Comparison of ENCODE assay signal across 8 cellular contexts in the genomic region with DNA sequence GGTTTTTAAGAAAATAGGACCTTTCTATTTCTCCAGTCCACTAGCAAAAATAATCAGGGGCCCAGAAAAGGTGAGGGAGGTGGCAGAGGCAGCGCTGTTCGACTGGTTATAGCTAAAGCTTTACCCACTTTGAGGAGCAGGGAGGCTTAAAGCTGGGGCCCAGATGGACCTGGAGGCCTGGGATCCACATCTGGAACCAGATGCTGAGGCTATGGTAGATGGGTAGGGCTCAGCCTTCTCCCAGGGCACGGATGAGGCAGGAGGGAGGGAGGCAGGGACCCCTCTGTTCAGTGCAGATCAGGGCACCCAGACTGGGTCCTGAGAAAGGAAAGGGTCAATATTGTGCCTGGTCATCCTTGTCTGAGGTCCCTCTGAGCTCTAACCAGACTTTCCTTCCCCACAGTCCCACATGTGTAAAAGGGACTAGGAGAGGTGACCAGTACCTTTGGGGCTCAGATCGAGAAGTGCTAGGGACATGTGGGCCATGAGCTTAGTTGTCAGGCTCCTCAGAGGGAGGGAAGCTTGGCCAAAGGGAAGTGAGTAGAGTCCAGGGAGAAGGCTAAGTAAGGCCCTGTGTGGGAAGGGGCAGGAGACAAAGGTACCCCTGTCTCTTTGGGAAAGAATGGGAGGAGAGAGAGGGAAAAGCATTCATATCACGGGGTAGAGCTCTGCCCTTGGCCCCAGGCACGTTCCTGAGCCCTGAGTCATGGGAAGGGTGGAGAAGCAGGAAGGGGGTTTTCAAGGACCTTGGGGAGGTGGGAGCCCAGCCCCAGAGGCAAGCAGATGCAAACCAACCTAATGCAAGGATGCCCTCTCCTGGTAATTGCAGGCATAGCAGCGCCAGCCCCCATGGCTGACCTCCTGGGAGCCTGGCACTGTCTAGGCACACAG. TPM values are rescaled to one million over a fixed set of nuclear protein-coding genes. Genes with fewer than 3 reads are reported as not detected.
A peak's percentile ranks its signal among the peaks of the same experiment; 100 is the strongest.
DNase-seq lines count a peak whose midpoint lies in the region; ATAC-seq and TF ChIP-seq lines count a peak whose summit lies in the region.

No MANE protein-coding gene starts in this region.

- no CpG with 5 or more reads among the region's 7 CpGs for WGBS in neuronal stem cell (ENCODE audit: extremely low coverage in 2 of 2, insufficient read length in 2 of 2, insufficient replicate concordance in 1 of 2), 2 donors

- H3K9ac ChIP-seq in neuronal stem cell (ENCODE audit: low read depth, low read length, poor library complexity) (no peak overlapping the region), subcutaneous abdominal adipose tissue (ENCODE audit: low read length in 5 of 5) (peak overlapping the region; percentile 48 to 86 (median 70))

- H3K14ac ChIP-seq in neuronal stem cell (ENCODE audit: low read length): no peak overlapping the region

- DNase-seq in DMS 273 treated with DMSO at 0.1 percent for 48 hours (lab: John Stamatoyannopoulos, UW): peak; percentile 75
- peak; percentile 28 for DNase-seq in KG1 (lab: John Stamatoyannopoulos, UW)
- peak; percentile 97 for DNase-seq in RPMI7951 (ENCODE audit: low read depth)
- DNase-seq in activated effector memory CD4-positive, alpha-beta T cell treated with anti-CD3 and anti-CD28 coated beads, Interleukin-2, amount 50 U/mL, for 16 hours: peak; percentile 92
- peak; percentile 98 for DNase-seq in fibroblast of villous mesenchyme (ENCODE audit: low read depth)
- peak; percentile 85 for DNase-seq in neuronal stem cell (ENCODE audit: low spot score)

- no peak for ATAC-seq in HG03521 (IDR thresholded peaks at IDR 0.05; ENCODE audit: unreplicated experiment)

- H3K18ac ChIP-seq in neuronal stem cell (ENCODE audit: low read length): peak overlapping the region; percentile 6

- H3K27ac ChIP-seq in neuronal stem cell (replicated peaks; ENCODE audit: low read length) (peak overlapping the region; percentile 10), subcutaneous abdominal adipose tissue (ENCODE audit: low read depth, low read length) (peak overlapping the region; percentile 97)

- H4K91ac ChIP-seq in neuronal stem cell (ENCODE audit: low read depth, low read length, poor library complexity): no peak overlapping the region

- no peak overlapping the region for H2AK5ac ChIP-seq in neuronal stem cell (ENCODE audit: low read depth, low read length)

- H3K36me3 ChIP-seq in neuronal stem cell (replicated peaks in 1 of 2; ENCODE audit: control insufficient read depth in 2 of 2, insufficient read depth in 2 of 2, low read length in 2 of 2): peaks cover 26 to 65% of the 10 kb centered on the region in 2 donors
- peaks cover 0 to 74% (median 52%) of the 10 kb centered on the region in 5 donors for H3K36me3 ChIP-seq in subcutaneous abdominal adipose tissue (ENCODE audit: control insufficient read depth in 5 of 5, insufficient read depth in 5 of 5, low read length in 5 of 5)

- H3K4me2 ChIP-seq in neuronal stem cell (ENCODE audit: insufficient read depth, low read length, poor library complexity, severe bottlenecking): no peak overlapping the region

- H3K23ac ChIP-seq in neuronal stem cell (ENCODE audit: low read depth, low read length, poor library complexity): no peak overlapping the region

- H2BK12ac ChIP-seq in neuronal stem cell (ENCODE audit: low read length): no peak overlapping the region

- no peak overlapping the region for H4K8ac ChIP-seq in neuronal stem cell (ENCODE audit: low read depth, low read length)

- H3K9me3 ChIP-seq in neuronal stem cell (replicated peaks in 1 of 2; ENCODE audit: control insufficient read depth in 2 of 2, insufficient read depth in 1 of 2, low read depth in 1 of 2, low read length in 2 of 2): peaks cover 0 to 2% of the 10 kb centered on the region in 2 donors
- H3K9me3 ChIP-seq in subcutaneous abdominal adipose tissue (ENCODE audit: control insufficient read depth in 5 of 5, low read length in 5 of 5): no peaks in the 10 kb centered on the region

- no peak overlapping the region for H2AFZ ChIP-seq in neuronal stem cell (ENCODE audit: low read length)

- peaks cover 17 to 31% of the 10 kb centered on the region in 2 donors for H3K4me1 ChIP-seq in neuronal stem cell (ENCODE audit: control insufficient read depth in 2 of 2, insufficient read depth in 1 of 2, low read depth in 1 of 2, low read length in 2 of 2)
- H3K4me1 ChIP-seq in subcutaneous abdominal adipose tissue (ENCODE audit: control insufficient read depth in 5 of 5, insufficient read depth in 5 of 5, low read length in 5 of 5): peaks cover 35 to 58% (median 56%) of the 10 kb centered on the region in 5 donors

- peak; percentile 92 for TF ChIP-seq CTCF in fibroblast of villous mesenchyme (IDR thresholded peaks at IDR 0.05; ENCODE audit: insufficient read depth, low read depth, low read length)

- H3K4me3 ChIP-seq in fibroblast of villous mesenchyme (ENCODE audit: low read depth, low read length) (peak overlapping the region; percentile 35), neuronal stem cell (ENCODE audit: low read length in 2 of 2) (no peak overlapping the region), subcutaneous abdominal adipose tissue (ENCODE audit: low read depth in 1 of 5, low read length in 5 of 5) (peak overlapping the region in 4 of 5 donors; percentile 26 to 65 (median 34))

- H2BK5ac ChIP-seq in neuronal stem cell (ENCODE audit: low read length): no peak overlapping the region

- no peak overlapping the region for H2BK15ac ChIP-seq in neuronal stem cell (ENCODE audit: low read length)

- no peaks in the 10 kb centered on the region for H3K27me3 ChIP-seq in neuronal stem cell (ENCODE audit: control insufficient read depth in 3 of 3, insufficient read depth in 3 of 3, low read depth in 1 of 3, low read length in 3 of 3)
- H3K27me3 ChIP-seq in subcutaneous abdominal adipose tissue (ENCODE audit: control insufficient read depth in 5 of 5, insufficient read depth in 4 of 5, low read length in 5 of 5): no peaks in the 10 kb centered on the region

- no peak overlapping the region for H2BK120ac ChIP-seq in neuronal stem cell (ENCODE audit: low read depth, low read length)

- peaks cover 2% of the 10 kb centered on the region for H3K79me1 ChIP-seq in neuronal stem cell (ENCODE audit: low read depth, low read length)

- no peak overlapping the region for H3K4ac ChIP-seq in neuronal stem cell (ENCODE audit: low read length)

RNA-seq across cellular contexts. Expression of gene LMNA, which starts 15.4 kb away (rescaled TPM):
- total RNA-seq in RPMI7951 (2014; rRNA removed; shearing (Covaris generic)): 919 and 1,055 TPM in 2 replicates
- 694 and 1,059 TPM in 2 replicates for total RNA-seq in fibroblast of villous mesenchyme
- polyA plus RNA-seq in neuronal stem cell (2013, experiment 1 of 2): 28.6 TPM
- 29.9 TPM for polyA plus RNA-seq in neuronal stem cell (2013, experiment 2 of 2)

RNA-seq across cellular contexts. Expression of gene SEMA4A, which starts 23.5 kb away (rescaled TPM):
- 0.20 and 0.36 TPM in 2 replicates for total RNA-seq in RPMI7951 (2014; rRNA removed; shearing (Covaris generic))
- total RNA-seq in fibroblast of villous mesenchyme: 0.43 and 0.64 TPM in 2 replicates
- polyA plus RNA-seq in neuronal stem cell (2013, experiment 1 of 2): 4.4 TPM
- polyA plus RNA-seq in neuronal stem cell (2013, experiment 2 of 2): 4.5 TPM

RNA-seq across cellular contexts. Expression of gene MEX3A, which starts 47.7 kb away (rescaled TPM):
- total RNA-seq in RPMI7951 (2014; rRNA removed; shearing (Covaris generic)): 2.1 and 2.4 TPM in 2 replicates
- 1.7 and 1.9 TPM in 2 replicates for total RNA-seq in fibroblast of villous mesenchyme
- 72.9 TPM for polyA plus RNA-seq in neuronal stem cell (2013, experiment 1 of 2)
- polyA plus RNA-seq in neuronal stem cell (2013, experiment 2 of 2): 75.1 TPM

Comparison
In these comparisons a context has a peak if more than half of its experiments do, and no peak if none do; other contexts are left out.
1. DNase-seq: peak in every context shown above with its lines; median percentile 98 in fibroblast of villous mesenchyme; 97 in RPMI7951; 92 in activated effector memory CD4-positive, alpha-beta T cell treated with anti-CD3 and anti-CD28 coated beads, Interleukin-2, amount 50 U/mL, for 16 hours; 85 in neuronal stem cell; 75 in DMS 273 treated with DMSO at 0.1 percent for 48 hours; 28 in KG1.
2. H3K4me3 ChIP-seq: peak in fibroblast of villous mesenchyme (single experiment) and subcutaneous abdominal adipose tissue (4 of 5); none in neuronal stem cell (0 of 2).